In the genomic region with DNA sequence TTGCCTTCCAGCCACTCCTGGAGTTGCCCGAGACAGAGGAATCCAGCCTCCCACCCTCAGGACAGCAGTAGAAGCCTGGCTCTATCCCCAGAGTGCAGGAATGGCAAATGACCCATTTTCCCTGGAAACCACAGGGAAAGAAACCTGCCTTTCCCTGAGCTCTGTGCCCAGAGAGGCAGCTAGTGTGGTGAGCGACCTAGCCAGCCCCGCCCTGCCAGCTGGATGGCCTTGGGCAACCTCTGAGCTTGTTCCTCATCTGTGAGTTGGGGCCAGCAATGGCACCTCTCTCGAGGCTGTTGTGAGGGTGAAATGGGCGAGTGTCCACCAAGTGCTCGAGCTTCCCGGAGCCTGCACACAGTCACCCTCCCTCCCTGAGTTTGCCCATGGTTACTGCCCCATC, we compare ENCODE assay signal across 22 cellular contexts. TPM values are rescaled to one million over a fixed set of nuclear protein-coding genes. Genes with fewer than 3 reads are reported as not detected.
DNase-seq lines count a peak whose midpoint lies in the region; ATAC-seq, FAIRE-seq and TF ChIP-seq lines count a peak whose summit lies in the region.
"Had no signal": no experiment of that assay in that cellular context is flagged by ENCODE, and none has a peak within 500 bp of the region (broad histone marks: within the 10 kb centered on the region; RNA-seq: fewer than 3 reads in every experiment).

No MANE protein-coding gene starts in this region.

- DNase-seq in C1 segment of cervical spinal cord (lab: John Stamatoyannopoulos, UW): peak in 8 of 14 donors; percentile 24 to 77 (median 53)
- peak; percentile 82 for DNase-seq in MG63
- peak; percentile 17 for DNase-seq in astrocyte (ENCODE audit: low read depth)
- DNase-seq in myocyte (ENCODE audit: low read depth): peak; percentile 66
- DNase-seq in omental fat pad (ENCODE audit: low spot score): no peak
- no peak for DNase-seq in urothelium cell line (ENCODE audit: low spot score)
- DNase-seq in tibial artery: no peak
- DNase-seq: activated CD4-positive, alpha-beta T cell treated with anti-CD3 and anti-CD28 coated beads, Interleukin-2, amount 50 U/mL, for 1 hour; activated naive CD4-positive, alpha-beta T cell; dermis blood vessel endothelial cell; DMS79 treated with DMSO at 0.1 percent for 48 hours; foreskin keratinocyte; H7; Kasumi-1; left lung; NCI-H1930; NCI-H526; stimulated activated CD4-positive, alpha-beta T cell treated with anti-CD3 and anti-CD28 coated beads, Interleukin-4, amount 100 ng/mL, for 24 hours had no signal

- H3K36me3 ChIP-seq in MG63 (no peaks in the 10 kb centered on the region), astrocyte (ENCODE audit: insufficient read depth, low read length) (no peaks in the 10 kb centered on the region), tibial artery (peaks cover 0 to 8% (median 0%) of the 10 kb centered on the region in 3 donors)
- H3K36me3 ChIP-seq: left lung, suprapubic skin had no signal

- peaks cover 18% of the 10 kb centered on the region for H3K4me1 Mint-ChIP-seq in astrocyte (ENCODE audit: low read depth, unreplicated experiment)

- ATAC-seq in omental fat pad (ENCODE audit: low FRiP score): no peak
- no peak for ATAC-seq in HG02973 (IDR thresholded peaks at IDR 0.05; ENCODE audit: unreplicated experiment)
- ATAC-seq: foreskin keratinocyte, left lung had no signal

- no peaks in the 10 kb centered on the region for H3K9me3 ChIP-seq in MG63
- no peaks in the 10 kb centered on the region for H3K9me3 ChIP-seq in astrocyte (ENCODE audit: insufficient read depth, low read depth, low read length)
- H3K9me3 ChIP-seq in tibial artery: no peaks in the 10 kb centered on the region
- H3K9me3 ChIP-seq: left lung, suprapubic skin had no signal

- H3K36me3 Mint-ChIP-seq in astrocyte (ENCODE audit: low read depth, unreplicated experiment): peaks cover 8% of the 10 kb centered on the region

- H3K27me3 ChIP-seq in MG63 (no peaks in the 10 kb centered on the region), astrocyte (ENCODE audit: insufficient read depth, low read length) (no peaks in the 10 kb centered on the region), tibial artery (no peaks in the 10 kb centered on the region)
- H3K27me3 ChIP-seq: left lung, suprapubic skin had no signal

- no peak overlapping the region for H3K27ac Mint-ChIP-seq in astrocyte (ENCODE audit: unreplicated experiment)

- H3K27ac ChIP-seq in astrocyte (ENCODE audit: low read depth, low read length) (no peak overlapping the region), tibial artery (no peak overlapping the region)
- H3K27ac ChIP-seq: C4-2B, foreskin keratinocyte, left lung, parathyroid adenoma, suprapubic skin had no signal

- H3K4me3 ChIP-seq in MG63 (no peak overlapping the region), astrocyte (ENCODE audit: insufficient read depth, low read depth, low read length) (no peak overlapping the region), tibial artery (no peak overlapping the region)
- H3K4me3 ChIP-seq: left lung, suprapubic skin had no signal

- H4K20me1 ChIP-seq in astrocyte (ENCODE audit: insufficient read depth, low read length): peaks cover 29% of the 10 kb centered on the region

- H3K9me3 Mint-ChIP-seq in astrocyte (ENCODE audit: unreplicated experiment): peaks cover 4% of the 10 kb centered on the region

- H2AFZ ChIP-seq in astrocyte (ENCODE audit: low read depth, low read length): no peak overlapping the region
- H2AFZ ChIP-seq: parathyroid adenoma had no signal

- TF ChIP-seq CTCF in astrocyte (IDR thresholded peaks at IDR 0.05; ENCODE audit: insufficient read depth, low read depth, low read length) (no peak), omental fat pad (IDR thresholded peaks at IDR 0.05) (no peak), tibial artery (IDR thresholded peaks at IDR 0.05) (no peak)

- H3K4me1 ChIP-seq in astrocyte (ENCODE audit: insufficient read depth, low read length): peaks cover 46% of the 10 kb centered on the region
- H3K4me1 ChIP-seq in tibial artery: peaks cover 0 to 11% (median 6%) of the 10 kb centered on the region in 4 donors
- H3K4me1 ChIP-seq: foreskin keratinocyte, left lung, parathyroid adenoma had no signal

- no peak for FAIRE-seq in astrocyte (lab: Jason Lieb, UNC)
- no peak for FAIRE-seq in urothelium cell line (lab: Jason Lieb, UNC)

- intact Hi-C loops in tibial artery (cut with DNase I; ENCODE audit: low total_unique reads): no loop called here

- H3K27me3 Mint-ChIP-seq in astrocyte (ENCODE audit: low read depth, unreplicated experiment): peaks cover 4% of the 10 kb centered on the region

- H3K9ac ChIP-seq in astrocyte (ENCODE audit: low read length): no peak overlapping the region
- H3K9ac ChIP-seq: parathyroid adenoma had no signal

- H3K79me2 ChIP-seq in astrocyte (ENCODE audit: insufficient read depth, low read length): no peaks in the 10 kb centered on the region
- H3K79me2 ChIP-seq: parathyroid adenoma had no signal

- H3K4me3 Mint-ChIP-seq in astrocyte (ENCODE audit: unreplicated experiment): no peak overlapping the region

- no peak overlapping the region for H3K4me2 ChIP-seq in astrocyte (ENCODE audit: low read length)

RNA-seq across cellular contexts. Expression of a gene that starts 3.7 kb away (rescaled TPM):
- not detected in 2 replicates for total RNA-seq in MG63 (2014; rRNA removed; shearing (Covaris generic); ENCODE audit: low replicate concordance)
- total RNA-seq in astrocyte (0.67 and 1.3 TPM in 2 replicates), myocyte (not detected in 2 replicates), omental fat pad (not detected)
- polyA plus RNA-seq in myocyte (2012): 0.25 TPM
- total RNA-seq: dermis blood vessel endothelial cell, foreskin keratinocyte, H7, left lung had no signal
- polyA plus RNA-seq: foreskin keratinocyte had no signal

RNA-seq across cellular contexts. Expression of a gene that starts 21.7 kb away (rescaled TPM):
- not detected in 2 replicates for total RNA-seq in MG63 (2014; rRNA removed; shearing (Covaris generic); ENCODE audit: low replicate concordance)
- total RNA-seq in astrocyte (0.16 TPM in 1 of 2 replicates, not detected in the other), myocyte (0.57 and 0.96 TPM in 2 replicates), omental fat pad (10 to 100 TPM; 13.4 to 29.9 (median 18.0) TPM)
- polyA plus RNA-seq in myocyte (2012): 0.14 TPM

RNA-seq across cellular contexts. Expression of a gene that starts 39.5 kb away (rescaled TPM):
- total RNA-seq in MG63 (2014; rRNA removed; shearing (Covaris generic); ENCODE audit: low replicate concordance): 2.1 and 6.1 TPM in 2 replicates
- total RNA-seq in astrocyte (13.1 and 17.4 TPM in 2 replicates), myocyte (4.7 and 5.0 TPM in 2 replicates), omental fat pad (1 to 10 TPM; 3.3 to 8.5 (median 4.7) TPM)
- polyA plus RNA-seq in myocyte (2012): 10.9 TPM

Comparison
In these comparisons a context has a peak if more than half of its experiments do, and no peak if none do; other contexts are left out.
1. DNase-seq: peak in C1 segment of cervical spinal cord (8 of 14), MG63 (single experiment), astrocyte (single experiment) and myocyte (single experiment); none in omental fat pad (single experiment), urothelium cell line (single experiment) and tibial artery (0 of 2).